8 cellular contexts compared by ENCODE assay signal in the genomic region with DNA sequence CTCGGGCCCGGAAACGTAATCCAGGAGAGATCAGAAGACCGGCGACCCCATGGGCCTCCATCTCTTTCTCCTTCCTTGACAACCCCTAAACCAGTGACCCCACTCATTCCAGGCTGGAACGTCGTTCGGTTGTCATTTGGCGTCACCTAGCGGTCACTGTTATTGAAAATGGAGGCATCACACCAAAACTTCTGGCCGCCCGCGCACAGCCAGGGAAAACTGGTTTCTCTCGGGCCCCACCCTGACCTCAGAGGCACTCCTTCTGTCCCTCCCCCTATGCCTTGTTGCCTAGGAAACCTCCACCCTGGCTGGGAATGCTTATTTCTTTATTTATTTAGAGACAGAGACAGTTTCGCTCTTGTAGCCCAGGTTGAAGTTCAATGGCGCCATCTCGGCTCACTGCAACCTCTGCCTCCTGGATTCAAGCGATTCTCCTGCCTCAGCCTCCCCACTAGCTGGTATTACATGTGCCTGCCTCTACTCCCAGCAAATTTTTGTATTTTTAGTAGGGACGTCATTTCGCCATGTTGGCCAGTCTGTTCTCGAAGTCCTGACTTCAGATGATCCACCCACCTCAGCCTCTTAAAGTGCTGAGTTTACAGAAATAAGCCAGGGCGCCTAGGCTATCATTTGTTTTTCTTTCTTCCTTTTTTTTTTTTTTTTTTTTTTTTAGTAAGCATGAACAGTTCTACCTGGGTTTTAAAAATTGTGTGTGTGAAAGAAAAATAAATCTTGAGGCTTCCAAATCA.
DNase-seq lines count a peak whose midpoint lies in the region; ATAC-seq and TF ChIP-seq lines count a peak whose summit lies in the region.
"Not testable (repeated sequence)": the region's sequence is repeated elsewhere in the genome, so short reads cannot be mapped to it uniquely, and the experiment has no call there.

No MANE protein-coding gene starts in this region.

- H3K27ac ChIP-seq in HCT116 (ENCODE audit: low read depth, low read length) = not testable (repeated sequence)

- H2AFZ ChIP-seq in HCT116 (ENCODE audit: low read depth, low read length, poor library complexity, severe bottlenecking) = not testable (repeated sequence)

- not testable (repeated sequence) for DNase-seq in HCT116 (ENCODE audit: low read depth, low spot score); activated naive CD4-positive, alpha-beta T cell treated with anti-CD3 and anti-CD28 coated beads, Interleukin-2, amount 50 U/mL, for 72 hours (ENCODE audit: low spot score in 2 of 2); left lobe of liver (ENCODE audit: low spot score)

- not testable (repeated sequence) for TF ChIP-seq RAD21 in HCT116 (IDR thresholded peaks at IDR 0.05; ENCODE audit: low read depth)

- H3K9me2 ChIP-seq in HCT116 (ENCODE audit: insufficient read depth) = not testable (repeated sequence)

- H3K27me3 Mint-ChIP-seq in stimulated activated memory B cell treated with anti-CD40 and anti-IgM and Interleukin-4, amounts not matched to agents 10 μg/mL and 1 μg/mL and 100 μg/mL, for 72 hours = not testable (repeated sequence)

- H3K27ac Mint-ChIP-seq in activated naive CD4-positive, alpha-beta T cell treated with anti-CD3 and anti-CD28 coated beads, Interleukin-2, amount 50 U/mL, for 72 hours; stimulated activated memory B cell treated with anti-CD40 and anti-IgM and Interleukin-4, amounts not matched to agents 10 μg/mL and 1 μg/mL and 100 μg/mL, for 72 hours: not testable (repeated sequence)

- H3K79me2 ChIP-seq in HCT116 (ENCODE audit: insufficient read depth, low read length) = not testable (repeated sequence)

- RAD21 ChIA-PET in HCT116 (lab: Charles Lee; ENCODE audit: low non-redundant PET in 1 of 2, low total read pairs in 2 of 2, uncharacterized antibody in 2 of 2, unreplicated experiment in 2 of 2) = not testable (repeated sequence)

- H3K4me2 ChIP-seq in HCT116 (ENCODE audit: low read length) = not testable (repeated sequence)

- CTCF ChIA-PET in HCT116 (lab: Charles Lee) = not testable (repeated sequence)

- not testable (repeated sequence) for TF ChIP-seq CTCF in HCT116 (IDR thresholded peaks at IDR 0.05 in 2 of 3, conservative IDR thresholded peaks at IDR 0.05 in 1 of 3; ENCODE audit: borderline replicate concordance in 1 of 3, insufficient read depth in 1 of 3, low read depth in 2 of 3, low read length in 2 of 3)

- not testable (repeated sequence) for H3K27me3 ChIP-seq in HCT116 (ENCODE audit: insufficient read depth, low read length)

- H3K36me3 Mint-ChIP-seq in activated naive CD4-positive, alpha-beta T cell treated with anti-CD3 and anti-CD28 coated beads, Interleukin-2, amount 50 U/mL, for 72 hours; stimulated activated memory B cell treated with anti-CD40 and anti-IgM and Interleukin-4, amounts not matched to agents 10 μg/mL and 1 μg/mL and 100 μg/mL, for 72 hours: not testable (repeated sequence)

- H3K9me3 Mint-ChIP-seq in activated naive CD4-positive, alpha-beta T cell treated with anti-CD3 and anti-CD28 coated beads, Interleukin-2, amount 50 U/mL, for 72 hours; stimulated activated memory B cell treated with anti-CD40 and anti-IgM and Interleukin-4, amounts not matched to agents 10 μg/mL and 1 μg/mL and 100 μg/mL, for 72 hours: not testable (repeated sequence)

- H3K9ac ChIP-seq in HCT116 (ENCODE audit: low read length) = not testable (repeated sequence)

- ATAC-seq in GM18502 (IDR thresholded peaks at IDR 0.05; ENCODE audit: poor library complexity, unreplicated experiment) (peak; percentile 71), GM19468 (IDR thresholded peaks at IDR 0.05; ENCODE audit: extremely low read depth, unreplicated experiment) (peak; percentile 56), HCT116 (peak; percentile 92), HG03095 (IDR thresholded peaks at IDR 0.05; ENCODE audit: unreplicated experiment) (peak; percentile 69), HG03571 (IDR thresholded peaks at IDR 0.05; ENCODE audit: unreplicated experiment) (peak; percentile 58), left lobe of liver (peak; percentile 82)
- peak; percentile 71 to 75 for ATAC-seq in activated naive CD4-positive, alpha-beta T cell treated with anti-CD3 and anti-CD28 coated beads, Interleukin-2, amount 50 U/mL, for 72 hours
- ATAC-seq in stimulated activated memory B cell treated with anti-CD40 and anti-IgM and Interleukin-4, amounts not matched to agents 10 μg/mL and 1 μg/mL and 100 μg/mL, for 72 hours = peak; percentile 88

- intact Hi-C loops in HCT116 (cut with micrococcal nuclease) = not testable (repeated sequence)

- TF ChIP-seq POLR2A in HCT116 (IDR thresholded peaks at IDR 0.05; ENCODE audit: borderline replicate concordance, extremely low read depth, insufficient read depth, insufficient read length) = not testable (repeated sequence)

- H3K4me1 ChIP-seq in HCT116 (ENCODE audit: control insufficient read depth in 1 of 2, insufficient read depth in 2 of 2, low read length in 2 of 2) = not testable (repeated sequence)

- POLR2A ChIA-PET in HCT116 (lab: Charles Lee) = not testable (repeated sequence)

- H3K36me3 ChIP-seq in HCT116 (ENCODE audit: control insufficient read depth in 1 of 2, insufficient read depth in 2 of 2, low read length in 2 of 2) = not testable (repeated sequence)

- H3K4me3 ChIP-seq in HCT116 (replicated peaks in 1 of 2; ENCODE audit: low read depth in 1 of 2, low read length in 2 of 2) = not testable (repeated sequence)

- H3K9me3 ChIP-seq in HCT116 (ENCODE audit: control insufficient read depth in 1 of 2, insufficient read depth in 1 of 2, low read depth in 1 of 2, low read length in 2 of 2) = not testable (repeated sequence)

- H3K4me1 Mint-ChIP-seq in stimulated activated memory B cell treated with anti-CD40 and anti-IgM and Interleukin-4, amounts not matched to agents 10 μg/mL and 1 μg/mL and 100 μg/mL, for 72 hours = not testable (repeated sequence)

- H4K20me1 ChIP-seq in HCT116 (ENCODE audit: insufficient read depth) = not testable (repeated sequence)

- not testable (repeated sequence) for H3K4me3 Mint-ChIP-seq in stimulated activated memory B cell treated with anti-CD40 and anti-IgM and Interleukin-4, amounts not matched to agents 10 μg/mL and 1 μg/mL and 100 μg/mL, for 72 hours

- BruUV-seq in HCT116 (replicated peaks; lab: Mats Ljungman, UMichigan) = not testable (repeated sequence)
